In the genomic region with DNA sequence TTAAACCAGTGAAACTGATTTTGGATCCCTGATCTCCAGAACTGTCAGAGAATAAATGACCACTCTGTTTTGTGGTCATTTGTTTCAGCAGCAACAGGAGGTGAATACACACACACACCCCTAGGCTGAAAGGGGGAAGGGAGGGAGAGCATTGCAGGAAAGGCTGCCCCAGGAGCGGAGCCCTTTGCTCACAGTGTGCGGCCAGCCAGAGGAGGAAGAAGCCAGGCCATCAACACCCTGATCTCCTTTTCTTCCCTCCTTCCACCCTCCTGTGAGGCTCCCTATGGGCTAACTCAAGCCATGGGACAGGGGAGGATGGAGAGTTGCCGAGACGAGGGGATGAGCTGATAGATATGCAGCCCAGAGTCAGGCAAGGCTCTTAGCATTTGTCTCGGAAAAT, we compare ENCODE assay signal across 27 cellular contexts.
"Had no signal": no experiment of that assay in that cellular context is flagged by ENCODE, and none has a peak within 500 bp of the region (broad histone marks: within the 10 kb centered on the region; RNA-seq: fewer than 3 reads in every experiment).

No MANE protein-coding gene starts in this region.

- DNase-seq: occipital lobe; ovary; posterior cingulate gyrus; psoas muscle; right cardiac atrium; right lobe of liver; sigmoid colon; small intestine; stimulated activated CD4-positive, alpha-beta T cell treated with anti-CD3 and anti-CD28 coated beads, Interleukin-15, amount 100 ng/mL, for 24 hours; stimulated activated CD4-positive, alpha-beta T cell treated with anti-CD3 and anti-CD28 coated beads, Interleukin-2, amount 100 ng/mL, for 24 hours; stimulated activated CD4-positive, alpha-beta T cell treated with anti-CD3 and anti-CD28 coated beads, Interleukin-2, amount 100 ng/mL, for 48 hours; stimulated activated CD4-positive, alpha-beta T cell treated with anti-CD3 and anti-CD28 coated beads, Interleukin-4, amount 100 ng/mL, for 24 hours; stimulated activated naive B cell treated with anti-CD40 and anti-IgM and Interleukin-4, amounts not matched to agents 10 μg/mL and 1 μg/mL and 100 μg/mL, for 72 hours; stimulated activated naive CD4-positive, alpha-beta T cell treated with Interleukin-2 at 50 U/mL for 16 hours; stomach; thyroid gland; trophoblast cell; upper lobe of left lung had no signal

- H3K9me3 Mint-ChIP-seq: neural progenitor cell had no signal

- H3K79me2 ChIP-seq: parathyroid adenoma had no signal

- H3K4me3 Mint-ChIP-seq: nephron; neural progenitor cell; stimulated activated effector memory CD8-positive, alpha-beta T cell treated with anti-CD3 and anti-CD28 coated beads, Interleukin-12 subunit alpha, Interleukin-12 subunit beta, amount 100 ng/mL, for 72 hours; stimulated activated naive B cell treated with anti-CD40 and anti-IgM and Interleukin-4, amounts not matched to agents 10 μg/mL and 1 μg/mL and 100 μg/mL, for 72 hours; stimulated activated naive CD8-positive, alpha-beta T cell treated with anti-CD3 and anti-CD28 coated beads, Interleukin-15, Interleukin-2, amounts not matched to agents 100 ng/mL and 50 ng/mL, for 24 hours had no signal

- H3K4me1 Mint-ChIP-seq: nephron; neural progenitor cell; stimulated activated effector memory CD8-positive, alpha-beta T cell treated with anti-CD3 and anti-CD28 coated beads, Interleukin-12 subunit alpha, Interleukin-12 subunit beta, amount 100 ng/mL, for 72 hours; stimulated activated naive B cell treated with anti-CD40 and anti-IgM and Interleukin-4, amounts not matched to agents 10 μg/mL and 1 μg/mL and 100 μg/mL, for 72 hours had no signal

- H3K27ac ChIP-seq: neural progenitor cell, ovary, parathyroid adenoma, psoas muscle, right lobe of liver, sigmoid colon, stomach, thoracic aorta, thyroid gland, tibial nerve, upper lobe of left lung, vagina had no signal

- H3K27ac Mint-ChIP-seq: nephron; neural progenitor cell; progenitor cell of endocrine pancreas; stimulated activated effector memory CD8-positive, alpha-beta T cell treated with anti-CD3 and anti-CD28 coated beads, Interleukin-12 subunit alpha, Interleukin-12 subunit beta, amount 100 ng/mL, for 72 hours; stimulated activated naive B cell treated with anti-CD40 and anti-IgM and Interleukin-4, amounts not matched to agents 10 μg/mL and 1 μg/mL and 100 μg/mL, for 72 hours; stimulated activated naive CD8-positive, alpha-beta T cell treated with anti-CD3 and anti-CD28 coated beads, Interleukin-15, Interleukin-2, amounts not matched to agents 100 ng/mL and 50 ng/mL, for 24 hours had no signal

- H3K4me1 ChIP-seq: neural progenitor cell, parathyroid adenoma, psoas muscle, right lobe of liver, sigmoid colon, stomach, thyroid gland, tibial nerve, upper lobe of left lung, vagina had no signal

- H3K4me2 ChIP-seq: neural progenitor cell had no signal

- H3K9ac ChIP-seq: neural progenitor cell, parathyroid adenoma had no signal

- H2AFZ ChIP-seq: neural progenitor cell, parathyroid adenoma had no signal

- ATAC-seq: psoas muscle; right cardiac atrium; right lobe of liver; stimulated activated effector memory CD8-positive, alpha-beta T cell treated with anti-CD3 and anti-CD28 coated beads, Interleukin-12 subunit alpha, Interleukin-12 subunit beta, amount 100 ng/mL, for 72 hours; stimulated activated naive B cell treated with anti-CD40 and anti-IgM and Interleukin-4, amounts not matched to agents 10 μg/mL and 1 μg/mL and 100 μg/mL, for 72 hours had no signal

- H3K27me3 ChIP-seq: neural progenitor cell, ovary, right lobe of liver, thyroid gland, tibial nerve, upper lobe of left lung, vagina had no signal

- H3K36me3 ChIP-seq: neural progenitor cell, ovary, right lobe of liver, sigmoid colon, stomach, thoracic aorta, thyroid gland, tibial nerve, upper lobe of left lung, vagina had no signal

- H3K4me3 ChIP-seq: neural progenitor cell, ovary, psoas muscle, right lobe of liver, sigmoid colon, stomach, thoracic aorta, thyroid gland, tibial nerve, upper lobe of left lung, vagina had no signal

- H3K36me3 Mint-ChIP-seq: neural progenitor cell; stimulated activated effector memory CD8-positive, alpha-beta T cell treated with anti-CD3 and anti-CD28 coated beads, Interleukin-12 subunit alpha, Interleukin-12 subunit beta, amount 100 ng/mL, for 72 hours; stimulated activated naive B cell treated with anti-CD40 and anti-IgM and Interleukin-4, amounts not matched to agents 10 μg/mL and 1 μg/mL and 100 μg/mL, for 72 hours had no signal

- H3K9me3 ChIP-seq: ovary, psoas muscle, right lobe of liver, thyroid gland, upper lobe of left lung, vagina had no signal
